ENCODE assay signal across 1 cellular context in genomic region chr4:87025023-87025613, GRCh38.
TF ChIP-seq lines count a peak whose summit lies in the region.

No MANE protein-coding gene starts in this region.

TF ChIP-seq in IMR-90, 13 proteins besides CTCF, POLR2A, EP300 and RAD21 (continued from another document):
- TF ChIP-seq RFX5 (IDR thresholded peaks at IDR 0.05; ENCODE audit: low read depth, low read length) (no peak), BHLHE40 (IDR thresholded peaks at IDR 0.05; ENCODE audit: low read depth, low read length) (no peak), RCOR1 (IDR thresholded peaks at IDR 0.05; ENCODE audit: insufficient replicate concordance, low read length) (no peak), SMC3 (IDR thresholded peaks at IDR 0.05; ENCODE audit: low read depth, low read length) (no peak), MAZ (IDR thresholded peaks at IDR 0.05; ENCODE audit: borderline replicate concordance, low read depth, low read length) (no peak), CEBPB (IDR thresholded peaks at IDR 0.05; ENCODE audit: low read depth, low read length) (no peak), USF2 (IDR thresholded peaks at IDR 0.05; ENCODE audit: low read depth, low read length) (no peak), MXI1 (IDR thresholded peaks at IDR 0.05; ENCODE audit: borderline replicate concordance, low read depth, low read length) (no peak), NFE2L2 (IDR thresholded peaks at IDR 0.05; ENCODE audit: low read depth, low read length) (no peak)
